In genomic region chr13:50377726-50378270, GRCh38 we compare ENCODE assay signal across 16 cellular contexts.
DNase-seq lines count a peak whose midpoint lies in the region; ATAC-seq and TF ChIP-seq lines count a peak whose summit lies in the region.
"Had no signal": no experiment of that assay in that cellular context is flagged by ENCODE, and none has a peak within 500 bp of the region (broad histone marks: within the 10 kb centered on the region; RNA-seq: fewer than 3 reads in every experiment).

No MANE protein-coding gene starts in this region.

- H3K27me3 ChIP-seq in HUES48 (ENCODE audit: control insufficient read depth, insufficient read depth, low read length): no peaks in the 10 kb centered on the region
- H3K27me3 ChIP-seq in psoas muscle (ENCODE audit: insufficient read depth in 3 of 3, low read length in 2 of 3): no peaks in the 10 kb centered on the region
- no peaks in the 10 kb centered on the region for H3K27me3 ChIP-seq in tibial artery
- H3K27me3 ChIP-seq: SJCRH30 had no signal

- no peak for TF ChIP-seq CTCF in brain (conservative IDR thresholded peaks at IDR 0.05)
- TF ChIP-seq CTCF in psoas muscle (IDR thresholded peaks at IDR 0.05): no peak
- TF ChIP-seq CTCF in tibial artery (IDR thresholded peaks at IDR 0.05): no peak

- ATAC-seq in psoas muscle: no peak
- ATAC-seq in GM18868 (IDR thresholded peaks at IDR 0.05; ENCODE audit: unreplicated experiment): no peak
- ATAC-seq in Right ventricle myocardium superior (ENCODE audit: poor library complexity): no peak

- H3K36me3 ChIP-seq in HUES48 (ENCODE audit: control insufficient read depth, insufficient read depth, low read length) (no peaks in the 10 kb centered on the region), psoas muscle (ENCODE audit: insufficient read depth in 1 of 2, low read depth in 1 of 2) (no peaks in the 10 kb centered on the region), tibial artery (no peaks in the 10 kb centered on the region)
- H3K36me3 ChIP-seq: SJCRH30 had no signal

- 89 to 97% (median 92%) methylated on average over 2 of the region's 2 CpGs for WGBS in psoas muscle, 3 donors

- peak overlapping the region in 3 of 5 experiments; percentile 34 to 62 (median 35) for H3K27ac Mint-ChIP-seq in brain
- H3K27ac Mint-ChIP-seq: B cell had no signal

- no peak overlapping the region for H3K9ac ChIP-seq in HUES48 (ENCODE audit: low read depth, low read length)

- no peak overlapping the region for H3K4me3 Mint-ChIP-seq in brain
- H3K4me3 Mint-ChIP-seq: B cell had no signal

- H3K27me3 Mint-ChIP-seq in brain: no peaks in the 10 kb centered on the region
- H3K27me3 Mint-ChIP-seq: B cell had no signal

- H3K27ac ChIP-seq in HUES48 (ENCODE audit: low read depth, low read length) (peak overlapping the region; percentile 8), psoas muscle (peak overlapping the region; percentile 96), tibial artery (no peak overlapping the region)
- H3K27ac ChIP-seq: SJCRH30 had no signal

- H3K36me3 Mint-ChIP-seq in brain: peaks cover 27% of the 10 kb centered on the region

- peaks cover 35% of the 10 kb centered on the region for H3K4me1 ChIP-seq in HUES48 (ENCODE audit: control insufficient read depth, insufficient read depth, low read length)
- peaks cover 23% of the 10 kb centered on the region for H3K4me1 ChIP-seq in psoas muscle
- no peaks in the 10 kb centered on the region for H3K4me1 ChIP-seq in tibial artery

- peaks cover 33% of the 10 kb centered on the region for H3K4me1 Mint-ChIP-seq in brain

- DNase-seq in NCI-H748 (lab: John Stamatoyannopoulos, UW; ENCODE audit: unreplicated experiment): peak; percentile 58
- DNase-seq in psoas muscle: no peak
- DNase-seq in Right ventricle myocardium superior: no peak
- DNase-seq in tibial artery: no peak
- DNase-seq: GOT3, IMR-90, NCI-H1436, NCI-H226, NCI-H774, RPMI8226, T-helper 1 cell had no signal

- intact Hi-C loops in psoas muscle (cut with DNase I) (loop anchor here (5.0 to 10.0 kb wide), 3 partner anchors 155 to 427 kb away; no protein-coding TSS in a partner anchor), Right ventricle myocardium superior (cut with DNase I) (loop anchor here (10.0 kb wide), 1 partner anchor 427 kb away; no protein-coding TSS in a partner anchor), tibial artery (cut with DNase I; ENCODE audit: low total_unique reads) (no loop called here)

- peaks cover 11 to 34% (median 26%) of the 10 kb centered on the region in 5 experiments for H3K9me3 Mint-ChIP-seq in brain

- H3K4me3 ChIP-seq in HUES48 (ENCODE audit: low read depth, low read length) (no peak overlapping the region), psoas muscle (no peak overlapping the region), tibial artery (no peak overlapping the region)

- H3K9me3 ChIP-seq in HUES48 (ENCODE audit: control insufficient read depth, insufficient read depth, low read length) (peaks cover 13% of the 10 kb centered on the region), psoas muscle (peaks cover 5% of the 10 kb centered on the region), tibial artery (no peaks in the 10 kb centered on the region)

Comparison
In these comparisons a context has a peak if more than half of its experiments do, and no peak if none do; other contexts are left out.
1. H3K27ac ChIP-seq: peak in HUES48 (single experiment) and psoas muscle (single experiment); none in tibial artery (0 of 2).